1 cellular context compared by ENCODE assay signal in genomic region chr11:674406-674805, GRCh38.
TF ChIP-seq lines count a peak whose summit lies in the region.

No MANE protein-coding gene starts in this region.

TF ChIP-seq in WTC11, 78 proteins besides CTCF, POLR2A, EP300 and RAD21 (continued from another document):
- no peak for TF ChIP-seq ARID4B (CRISPR knock-in tag; IDR thresholded peaks at IDR 0.05; ENCODE audit: borderline replicate concordance)
- TF ChIP-seq USF2 (CRISPR knock-in tag; IDR thresholded peaks at IDR 0.05): no peak
- no peak for TF ChIP-seq MYBL2 (CRISPR knock-in tag; IDR thresholded peaks at IDR 0.05)
- TF ChIP-seq GRHL2 (CRISPR knock-in tag; IDR thresholded peaks at IDR 0.05; ENCODE audit: insufficient replicate concordance, severe bottlenecking): no peak
